1 cellular context compared by ENCODE assay signal in genomic region chr7:155796381-155797261, GRCh38.
TF ChIP-seq lines count a peak whose summit lies in the region.

No MANE protein-coding gene starts in this region.

TF ChIP-seq in HepG2, 621 proteins besides CTCF, POLR2A, EP300 and RAD21 (continued from another document and continues in another):
- TF ChIP-seq PRDM4 (CRISPR knock-in tag; IDR thresholded peaks at IDR 0.05; ENCODE audit: borderline replicate concordance) (no peak), HNRNPUL1 (IDR thresholded peaks at IDR 0.05; ENCODE audit: low read depth, low read length) (no peak), KLF16 (CRISPR knock-in tag; IDR thresholded peaks at IDR 0.05) (no peak), SIX4 (CRISPR knock-in tag; IDR thresholded peaks at IDR 0.05) (no peak), ZNF766 (CRISPR knock-in tag; IDR thresholded peaks at IDR 0.05; ENCODE audit: borderline replicate concordance) (0 out of 2 replicates have a peak, but pooled peaks have one; percentile 42), NFE2L1 (CRISPR knock-in tag; IDR thresholded peaks at IDR 0.05; ENCODE audit: borderline replicate concordance) (no peak), PHF5A (CRISPR knock-in tag; IDR thresholded peaks at IDR 0.05; ENCODE audit: low read depth, unreplicated experiment) (no peak), MTF2 (CRISPR knock-in tag; IDR thresholded peaks at IDR 0.05; ENCODE audit: borderline replicate concordance) (peak; percentile 9; the same call in 1 of the 2 replicates), ZFY (CRISPR knock-in tag; IDR thresholded peaks at IDR 0.05) (0 out of 2 replicates have a peak, but pooled peaks have one; percentile 24), FOXK1 (CRISPR knock-in tag; IDR thresholded peaks at IDR 0.05; ENCODE audit: borderline replicate concordance, low read depth) (no peak), NR2C2 (CRISPR knock-in tag; IDR thresholded peaks at IDR 0.05; ENCODE audit: borderline replicate concordance) (0 out of 2 replicates have a peak, but pooled peaks have one; percentile 29), HNRNPK (IDR thresholded peaks at IDR 0.05; ENCODE audit: low read depth, low read length, poor library complexity, severe bottlenecking) (peak; percentile 22), NR2F6 (IDR thresholded peaks at IDR 0.05) (0 out of 2 replicates have a peak, but pooled peaks have one; percentile 20), NR2F6 (CRISPR knock-in tag; IDR thresholded peaks at IDR 0.05) (no peak), KDM3A (CRISPR knock-in tag; IDR thresholded peaks at IDR 0.05; ENCODE audit: low read depth) (0 out of 2 replicates have a peak, but pooled peaks have one; percentile 37), PLRG1 (conservative IDR thresholded peaks at IDR 0.05) (no peak), PTBP1 (IDR thresholded peaks at IDR 0.05; ENCODE audit: low read depth, low read length, poor library complexity, severe bottlenecking) (no peak), ZNF280B (CRISPR knock-in tag; IDR thresholded peaks at IDR 0.05; ENCODE audit: borderline replicate concordance) (no peak), KLF12 (CRISPR knock-in tag; IDR thresholded peaks at IDR 0.05; ENCODE audit: borderline replicate concordance) (0 out of 2 replicates have a peak, but pooled peaks have one; percentile 21), HNF4G (IDR thresholded peaks at IDR 0.05; ENCODE audit: borderline replicate concordance, low read depth, low read length) (no peak), HNF4G (CRISPR knock-in tag; IDR thresholded peaks at IDR 0.05; ENCODE audit: borderline replicate concordance, low read depth) (no peak), ZNF549 (CRISPR knock-in tag; IDR thresholded peaks at IDR 0.05) (no peak), ZBTB14 (CRISPR knock-in tag; IDR thresholded peaks at IDR 0.05) (no peak), ESRRA (CRISPR knock-in tag; IDR thresholded peaks at IDR 0.05; ENCODE audit: low read depth) (no peak), ZNF761 (CRISPR knock-in tag; conservative IDR thresholded peaks at IDR 0.05) (no peak), HOXA3 (CRISPR knock-in tag; IDR thresholded peaks at IDR 0.05) (no peak), KDM5B (CRISPR knock-in tag; IDR thresholded peaks at IDR 0.05; ENCODE audit: borderline replicate concordance) (no peak), RFX3 (CRISPR knock-in tag; IDR thresholded peaks at IDR 0.05) (no peak), HDAC2 (CRISPR knock-in tag; IDR thresholded peaks at IDR 0.05) (no peak), ZNF670 (CRISPR knock-in tag; IDR thresholded peaks at IDR 0.05; ENCODE audit: borderline replicate concordance) (0 out of 2 replicates have a peak, but pooled peaks have one; percentile 52), FOXO1 (CRISPR knock-in tag; IDR thresholded peaks at IDR 0.05) (no peak), FOXA1 (IDR thresholded peaks at IDR 0.05) (no peak), FOXA1 (CRISPR knock-in tag; IDR thresholded peaks at IDR 0.05) (no peak), JDP2 (CRISPR knock-in tag; IDR thresholded peaks at IDR 0.05; ENCODE audit: borderline replicate concordance) (no peak), HNRNPH1 (optimal IDR thresholded peaks at IDR 0.05; ENCODE audit: low read depth, low read length) (no peak), MLX (CRISPR knock-in tag; IDR thresholded peaks at IDR 0.05) (no peak), RFXAP (CRISPR knock-in tag; IDR thresholded peaks at IDR 0.05; ENCODE audit: borderline replicate concordance) (no peak), STAG1 (CRISPR knock-in tag; IDR thresholded peaks at IDR 0.05) (peak; percentile 96), CREM (IDR thresholded peaks at IDR 0.05) (no peak), CREM (CRISPR knock-in tag; IDR thresholded peaks at IDR 0.05) (no peak), ZNF704 (CRISPR knock-in tag; IDR thresholded peaks at IDR 0.05; ENCODE audit: borderline replicate concordance) (0 out of 2 replicates have a peak, but pooled peaks have one; percentile 52), MTA1 (CRISPR knock-in tag; IDR thresholded peaks at IDR 0.05; ENCODE audit: borderline replicate concordance) (0 out of 2 replicates have a peak, but pooled peaks have one; percentile 31), TMF1 (CRISPR knock-in tag; IDR thresholded peaks at IDR 0.05; ENCODE audit: low read depth) (no peak), YY1 (IDR thresholded peaks at IDR 0.05; ENCODE audit: insufficient read depth, insufficient replicate concordance, low read depth, low read length) (peak; percentile 53), SPEN (CRISPR knock-in tag; IDR thresholded peaks at IDR 0.05; ENCODE audit: low read depth) (peak; percentile 17; the same call in 1 of the 2 replicates), JUNB (CRISPR knock-in tag; IDR thresholded peaks at IDR 0.05; ENCODE audit: borderline replicate concordance) (no peak), ZNF3 (CRISPR knock-in tag; IDR thresholded peaks at IDR 0.05) (no peak), ZSCAN21 (CRISPR knock-in tag; IDR thresholded peaks at IDR 0.05; ENCODE audit: borderline replicate concordance) (no peak), RNF219 (CRISPR knock-in tag; IDR thresholded peaks at IDR 0.05) (no peak), ZBTB33 (CRISPR knock-in tag; IDR thresholded peaks at IDR 0.05) (no peak), ZNF33B (CRISPR knock-in tag; IDR thresholded peaks at IDR 0.05) (no peak), FOSL1 (CRISPR knock-in tag; IDR thresholded peaks at IDR 0.05; ENCODE audit: borderline replicate concordance) (no peak), MEIS1 (CRISPR knock-in tag; IDR thresholded peaks at IDR 0.05; ENCODE audit: borderline replicate concordance) (0 out of 2 replicates have a peak, but pooled peaks have one; percentile 43), ZNF83 (CRISPR knock-in tag; IDR thresholded peaks at IDR 0.05; ENCODE audit: borderline replicate concordance) (no peak), AFF4 (CRISPR knock-in tag; IDR thresholded peaks at IDR 0.05) (no peak), ZBTB7A (CRISPR knock-in tag; IDR thresholded peaks at IDR 0.05) (no peak), SMC3 (IDR thresholded peaks at IDR 0.05; ENCODE audit: low read length) (peak; percentile 38; the same call in 1 of the 2 replicates), NR2F1 (CRISPR knock-in tag; IDR thresholded peaks at IDR 0.05) (0 out of 4 replicates have a peak, but pooled peaks of 1 of the 2 experiments have one; percentile 24), ZFYVE20 (CRISPR knock-in tag; IDR thresholded peaks at IDR 0.05; ENCODE audit: borderline replicate concordance, low read depth) (no peak), ZNF230 (CRISPR knock-in tag; IDR thresholded peaks at IDR 0.05) (no peak), ZNF816 (CRISPR knock-in tag; IDR thresholded peaks at IDR 0.05; ENCODE audit: borderline replicate concordance) (no peak)
